8 cellular contexts compared by ENCODE assay signal in the genomic region with DNA sequence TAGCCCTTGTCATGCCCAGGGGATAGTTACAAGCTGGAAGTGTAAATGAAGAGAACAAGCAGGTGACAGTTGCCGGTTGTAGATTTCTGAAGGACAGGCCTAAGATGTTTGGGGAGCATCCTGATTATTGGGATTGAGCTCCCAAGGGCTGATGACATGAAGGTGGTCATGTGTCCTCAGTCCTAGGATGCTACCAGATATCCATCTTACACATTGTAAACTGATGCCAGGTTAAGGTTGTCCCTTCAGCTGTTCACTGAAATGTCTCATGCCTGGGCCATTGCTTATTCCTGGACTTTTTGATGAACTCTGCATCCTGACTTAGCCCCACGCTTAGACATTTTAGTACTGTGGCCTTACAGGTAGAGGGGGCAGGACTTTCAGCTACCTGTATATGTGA. TPM values are rescaled to one million over a fixed set of nuclear protein-coding genes. Genes with fewer than 3 reads are reported as not detected.
DNase-seq lines count a peak whose midpoint lies in the region; ATAC-seq, FAIRE-seq and TF ChIP-seq lines count a peak whose summit lies in the region.

No MANE protein-coding gene starts in this region.

- intact Hi-C loops in GM12878 (cut with micrococcal nuclease; ENCODE audit: unreplicated experiment) = loop anchor here (1.0 to 5.0 kb wide), 4 partner anchors 19 to 163 kb away; a partner anchor contains a TSS

- 3% methylated on average over 2 of the region's 2 CpGs for WGBS in GM12878 (ENCODE audit: insufficient coverage, insufficient replicate concordance, low lambda C conversion rate, missing lambda C conversion rate)

- H3K27me3 Mint-ChIP-seq in stimulated activated naive CD8-positive, alpha-beta T cell treated with anti-CD3 and anti-CD28 coated beads, Interleukin-15, Interleukin-2, amounts not matched to agents 100 ng/mL and 50 ng/mL, for 24 hours = no peaks in the 10 kb centered on the region

- H3K4me1 ChIP-seq in GM12878 (ENCODE audit: control insufficient read depth, insufficient read depth, low read length) = peaks cover 31% of the 10 kb centered on the region
- H3K4me1 ChIP-seq in mononuclear cell (ENCODE audit: insufficient read depth, low read length) = peaks cover 57% of the 10 kb centered on the region

- H3K9me3 Mint-ChIP-seq in stimulated activated naive CD8-positive, alpha-beta T cell treated with anti-CD3 and anti-CD28 coated beads, Interleukin-15, Interleukin-2, amounts not matched to agents 100 ng/mL and 50 ng/mL, for 24 hours = no peaks in the 10 kb centered on the region

- H4K20me1 ChIP-seq in GM12878 (ENCODE audit: control insufficient read depth, insufficient read depth) = peaks cover 6% of the 10 kb centered on the region; the same call in 1 of the 2 replicates

- no peak for DNase-seq in stimulated activated naive CD8-positive, alpha-beta T cell treated with anti-CD3 and anti-CD28 coated beads, Interleukin-15, Interleukin-2, amounts not matched to agents 100 U/mL and 50 U/mL, for 24 hours
- no peak for DNase-seq in GM12878 (ENCODE audit: low read depth, low spot score)
- no peak for DNase-seq in NCI-H1092 treated with DMSO at 0.1 percent for 48 hours (lab: John Stamatoyannopoulos, UW)
- DNase-seq in COLO668 (lab: John Stamatoyannopoulos, UW; ENCODE audit: unreplicated experiment) = no peak
- no peak for DNase-seq in germinal center (ENCODE audit: low spot score)

- no peak for TF ChIP-seq POLR2A in GM12878 (IDR thresholded peaks at IDR 0.05; ENCODE audit: low read depth, low read length)

- H3K4me2 ChIP-seq in GM12878 (ENCODE audit: control insufficient read depth, insufficient read depth) = peak overlapping the region; percentile 35

- H3K27me3 ChIP-seq in GM12878 (replicated peaks in 1 of 2; ENCODE audit: control insufficient read depth in 2 of 2, insufficient read depth in 2 of 2, low read length in 1 of 2) (no peaks in the 10 kb centered on the region), mononuclear cell (ENCODE audit: insufficient read depth, low read length) (no peaks in the 10 kb centered on the region)

- H3K36me3 ChIP-seq in GM12878 (ENCODE audit: control insufficient read depth in 2 of 2, insufficient read depth in 2 of 2, low read length in 1 of 2) = peaks cover 0 to 7% of the 10 kb centered on the region in 2 experiments; a peak in 2 of 4 replicates

- no peak for TF ChIP-seq CTCF in GM12878 (IDR thresholded peaks at IDR 0.05 in 2 of 3, conservative IDR thresholded peaks at IDR 0.05 in 1 of 3; ENCODE audit: control insufficient read depth in 2 of 3, extremely low read depth in 1 of 3, insufficient read depth in 1 of 3, low read depth in 3 of 3, low read length in 3 of 3)

- peak overlapping the region; percentile 91 for H3K4me3 Mint-ChIP-seq in stimulated activated naive CD8-positive, alpha-beta T cell treated with anti-CD3 and anti-CD28 coated beads, Interleukin-15, Interleukin-2, amounts not matched to agents 100 ng/mL and 50 ng/mL, for 24 hours

- TSS peak; percentile 68 for BruUV-seq in GM12878 (replicated peaks; lab: Mats Ljungman, UMichigan)

- H3K4me3 ChIP-seq in GM12878 = peak overlapping the region; percentile 92
- H3K4me3 ChIP-seq in mononuclear cell (ENCODE audit: low read length) = peak overlapping the region; percentile 63

- no peak overlapping the region for H2AFZ ChIP-seq in GM12878 (ENCODE audit: control insufficient read depth, low read depth, low read length)

- SMC1A ChIA-PET in GM12878 (lab: Charles Lee; ENCODE audit: uncharacterized antibody, unreplicated experiment) = interaction anchor here (0.6 to 5.4 kb wide), 25 partner anchors 14 to 176 kb away, joined by 3 to 79 read pairs (median 5); a partner anchor contains a TSS

- RAD21 ChIA-PET in GM12878 (lab: Charles Lee; ENCODE audit: unreplicated experiment) = interaction anchor here (0.8 to 6.6 kb wide), 16 partner anchors 13 to 176 kb away, joined by 3 to 107 read pairs (median 6); a partner anchor contains a TSS

- no peak for ATAC-seq in stimulated activated naive CD8-positive, alpha-beta T cell treated with anti-CD3 and anti-CD28 coated beads, Interleukin-15, Interleukin-2, amounts not matched to agents 100 U/mL and 50 U/mL, for 24 hours
- ATAC-seq in GM12878 = no peak; the same call in 2 of the 3 replicates
- ATAC-seq in HG02571 (IDR thresholded peaks at IDR 0.05; ENCODE audit: unreplicated experiment) = no peak

- peak overlapping the region; percentile 92 for H3K27ac ChIP-seq in GM12878 (ENCODE audit: control insufficient read depth, insufficient read depth)

- TF ChIP-seq RAD21 in GM12878 (IDR thresholded peaks at IDR 0.05; ENCODE audit: insufficient read depth, low read depth, low read length) = no peak

- H3K9ac ChIP-seq in GM12878 (ENCODE audit: control insufficient read depth, insufficient read depth, low read length) = peak overlapping the region; percentile 76

- peaks cover 59% of the 10 kb centered on the region for H3K4me1 Mint-ChIP-seq in stimulated activated naive CD8-positive, alpha-beta T cell treated with anti-CD3 and anti-CD28 coated beads, Interleukin-15, Interleukin-2, amounts not matched to agents 100 ng/mL and 50 ng/mL, for 24 hours (ENCODE audit: low read depth)

- POLR2A ChIA-PET in GM12878 (lab: Charles Lee) = interaction anchor here (0.6 to 5.1 kb wide), 24 partner anchors 15 to 276 kb away, joined by 3 to 55 read pairs (median 8); a partner anchor contains a TSS

- TF ChIP-seq EP300 in GM12878 (IDR thresholded peaks at IDR 0.05; ENCODE audit: borderline replicate concordance in 1 of 2, control insufficient read depth in 1 of 2, low read depth in 2 of 2, low read length in 2 of 2) = no peak

- H3K9me3 ChIP-seq in GM12878 (replicated peaks; ENCODE audit: control insufficient read depth, insufficient read depth, low read length) (no peaks in the 10 kb centered on the region), mononuclear cell (ENCODE audit: low read depth, low read length) (no peaks in the 10 kb centered on the region)

- CTCF ChIA-PET in GM12878 (lab: Yijun Ruan, JAX) = interaction anchor here (1.0 to 4.1 kb wide), 12 partner anchors 14 to 386 kb away, joined by 3 to 23 read pairs (median 6); a partner anchor contains a TSS

- FAIRE-seq in GM12878 (lab: Jason Lieb, UNC) = no peak

- in situ Hi-C loops in GM12878 (cut with MboI) = no loop called here

- H3K36me3 Mint-ChIP-seq in stimulated activated naive CD8-positive, alpha-beta T cell treated with anti-CD3 and anti-CD28 coated beads, Interleukin-15, Interleukin-2, amounts not matched to agents 100 ng/mL and 50 ng/mL, for 24 hours (ENCODE audit: low read depth) = peaks cover 26% of the 10 kb centered on the region

- peaks cover 64% of the 10 kb centered on the region for H3K79me2 ChIP-seq in GM12878 (ENCODE audit: control insufficient read depth, insufficient read depth, low read length)

- H3K27ac Mint-ChIP-seq in stimulated activated naive CD8-positive, alpha-beta T cell treated with anti-CD3 and anti-CD28 coated beads, Interleukin-15, Interleukin-2, amounts not matched to agents 100 ng/mL and 50 ng/mL, for 24 hours = peak overlapping the region; percentile 93

TF ChIP-seq in GM12878, 131 proteins besides CTCF, POLR2A, EP300 and RAD21:
- TF ChIP-seq BCL11A (IDR thresholded peaks at IDR 0.05; ENCODE audit: low read depth, low read length) (no peak), WRNIP1 (IDR thresholded peaks at IDR 0.05; ENCODE audit: borderline replicate concordance, low read depth, low read length) (0 out of 2 replicates have a peak, but pooled peaks have one; percentile 77)

RNA-seq across cellular contexts. Expression of a gene that starts 1.3 kb away (rescaled TPM):
- 287 and 327 TPM in 2 replicates for total RNA-seq in GM12878 (2013; cell fraction: nucleolus; rRNA removed)
- total RNA-seq in GM12878 (2014; rRNA removed) (22.4 and 23.9 TPM in 2 replicates), GM12878 (2014; rRNA removed; fragmentation: Illumina TruSeq; extraction: Trizol) (12.6 and 13.4 TPM in 2 replicates), GM12878 (2021) (127 and 158 TPM in 2 replicates), mononuclear cell (16.7 TPM)
- 73.8 TPM for polyA plus RNA-seq in GM12878 (2011; ENCODE audit: low read depth)
- polyA plus RNA-seq in GM12878 (2011; rRNA removed) (9.9 and 20.5 TPM in 2 replicates), GM12878 (2014; fragmentation: Illumina TruSeq; extraction: Trizol) (20.0 and 47.0 TPM in 2 replicates), GM12878 (2014; fragmentation: Nextera tagmentation; extraction: Ambion mirVana) (1 to 10 TPM in 1 of 2 experiments, under 1 TPM in 1; 0.71 to 1.5 TPM), GM12878 (2014; rRNA removed) (68.1 and 79.0 TPM in 2 replicates), GM12878 (2016; fragmentation: Nextera tagmentation; extraction: Ambion mirVana) (1 to 10 TPM; 6.8 to 7.5 TPM)
- polyA plus RNA-seq in GM12878 (2011; cell fraction: cytosol; rRNA removed) = 13.0 and 19.1 TPM in 2 replicates
- 376 and 416 TPM in 2 replicates for polyA plus RNA-seq in GM12878 (2011; cell fraction: nucleus; rRNA removed)
- 90.6 and 196 TPM in 2 replicates for polyA plus RNA-seq in GM12878 (2012)
- polyA minus RNA-seq in GM12878 (2011; rRNA and poly(A)+ RNA removed) = 28.2 and 51.1 TPM in 2 replicates
- 16.3 and 17.5 TPM in 2 replicates for polyA minus RNA-seq in GM12878 (2011; cell fraction: cytosol; rRNA and poly(A)+ RNA removed)
- 87.9 and 145 TPM in 2 replicates for polyA minus RNA-seq in GM12878 (2011; cell fraction: nucleus; rRNA and poly(A)+ RNA removed)

RNA-seq across cellular contexts. Expression of a gene that starts 46.5 kb away (rescaled TPM):
- 199 and 207 TPM in 2 replicates for total RNA-seq in GM12878 (2013; cell fraction: nucleolus; rRNA removed)
- total RNA-seq in GM12878 (2014; rRNA removed) = 4,456 and 4,588 TPM in 2 replicates
- 4,167 and 4,257 TPM in 2 replicates for total RNA-seq in GM12878 (2014; rRNA removed; fragmentation: Illumina TruSeq; extraction: Trizol)
- total RNA-seq in GM12878 (2021) = 2,712 and 2,761 TPM in 2 replicates
- polyA plus RNA-seq in GM12878 (2011; ENCODE audit: low read depth) = 2,354 TPM
- polyA plus RNA-seq in GM12878 (2011; rRNA removed) = 5,180 and 5,731 TPM in 2 replicates
- polyA plus RNA-seq in GM12878 (2011; cell fraction: cytosol; rRNA removed) = 5,694 and 5,820 TPM in 2 replicates
- 2,120 and 2,526 TPM in 2 replicates for polyA plus RNA-seq in GM12878 (2011; cell fraction: nucleus; rRNA removed)
- polyA plus RNA-seq in GM12878 (2012) = 2,415 and 3,182 TPM in 2 replicates
- polyA plus RNA-seq in GM12878 (2014; fragmentation: Illumina TruSeq; extraction: Trizol) = 7,982 and 8,071 TPM in 2 replicates
- 1,000 to 10,000 TPM; 4,393 to 4,550 TPM for polyA plus RNA-seq in GM12878 (2014; fragmentation: Nextera tagmentation; extraction: Ambion mirVana)
- polyA plus RNA-seq in GM12878 (2014; rRNA removed) = 5,467 and 5,874 TPM in 2 replicates
- 1,000 to 10,000 TPM; 5,978 to 5,991 TPM for polyA plus RNA-seq in GM12878 (2016; fragmentation: Nextera tagmentation; extraction: Ambion mirVana)
- polyA minus RNA-seq in GM12878 (2011; rRNA and poly(A)+ RNA removed) = 2,105 and 2,245 TPM in 2 replicates
- polyA minus RNA-seq in GM12878 (2011; cell fraction: cytosol; rRNA and poly(A)+ RNA removed) = 516 and 593 TPM in 2 replicates
- 234 and 319 TPM in 2 replicates for polyA minus RNA-seq in GM12878 (2011; cell fraction: nucleus; rRNA and poly(A)+ RNA removed)
- total RNA-seq in mononuclear cell = 799 TPM
